ENCODE assay signal across 8 cellular contexts in the genomic region with DNA sequence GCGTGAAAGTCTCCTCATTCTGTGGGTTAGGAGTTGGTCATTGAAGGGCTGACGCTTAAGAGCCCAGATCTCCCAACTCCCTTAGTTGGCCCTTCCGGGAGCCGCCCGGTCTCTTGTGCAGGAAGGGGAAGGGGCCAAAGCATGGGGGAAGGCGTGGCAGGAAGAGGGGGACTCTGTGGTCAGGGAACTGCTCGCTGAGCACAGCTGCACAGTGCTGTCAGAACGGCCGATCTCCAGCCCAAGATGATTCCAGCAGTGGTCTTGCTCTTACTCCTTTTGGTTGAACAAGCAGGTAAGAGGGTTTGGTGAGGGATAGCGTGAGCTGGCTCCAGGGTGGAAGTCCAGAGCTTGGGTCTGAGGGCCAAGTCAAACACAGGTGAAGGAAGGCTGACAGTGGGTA. TPM values are rescaled to one million over a fixed set of nuclear protein-coding genes. Genes with fewer than 3 reads are reported as not detected.
DNase-seq lines count a peak whose midpoint lies in the region; ATAC-seq and TF ChIP-seq lines count a peak whose summit lies in the region.

Gene FCER1G, plus strand, starts transcription at position 217 of the 400 bp plus-strand sequence. Its CDS starts 27 bp downstream, at position 244.

- H3K27ac ChIP-seq in body of pancreas (peak within 1 kb of the TSS in 1 of 4 donors; percentile 78), transverse colon (peak within 1 kb of the TSS; percentile 41 to 74 (median 48))

- H3K36me3 Mint-ChIP-seq in activated CD4-positive, alpha-beta memory T cell treated with anti-CD3 and anti-CD28 coated beads, Interleukin-2, amount 10 ng/mL, durations not matched to agents 7 days and 5 days (ENCODE audit: low read depth), result peaks cover 45% of the 10 kb centered on the region
- peaks cover 34% of the 10 kb centered on the region for H3K36me3 Mint-ChIP-seq in activated CD4-positive, alpha-beta memory T cell treated with anti-CD3 and anti-CD28 coated beads for 36 hours

- DNase-seq in activated CD4-positive, alpha-beta memory T cell treated with anti-CD3 and anti-CD28 coated beads, Interleukin-2, amount 10 ng/mL, durations not matched to agents 7 days and 5 days, result no peak
- no peak for DNase-seq in activated CD4-positive, alpha-beta memory T cell treated with anti-CD3 and anti-CD28 coated beads for 36 hours
- DNase-seq in body of pancreas (peak in 1 of 4 donors; percentile 70), mesenteric fat pad (ENCODE audit: low spot score) (no peak), transverse colon (peak; percentile 50), LoVo (ENCODE audit: low spot score) (no peak), NCI-H345 (lab: John Stamatoyannopoulos, UW) (no peak)

- H3K4me1 ChIP-seq in body of pancreas (no peaks in the 10 kb centered on the region), transverse colon (peaks cover 0 to 3% (median 1%) of the 10 kb centered on the region in 4 donors)

- no peak within 1 kb of the TSS for H3K4me3 Mint-ChIP-seq in activated CD4-positive, alpha-beta memory T cell treated with anti-CD3 and anti-CD28 coated beads, Interleukin-2, amount 10 ng/mL, durations not matched to agents 7 days and 5 days
- no peak within 1 kb of the TSS for H3K4me3 Mint-ChIP-seq in activated CD4-positive, alpha-beta memory T cell treated with anti-CD3 and anti-CD28 coated beads for 36 hours

- in situ Hi-C loops in transverse colon (cut with MboI; ENCODE audit: low pct_ligation_motif_present in 1 of 4, low pct_unique_long_range_greater_than_20kb in 1 of 4, low sequenced_read_pairs in 3 of 4), result loop anchor here in 1 of 4 donors (25.0 kb wide), 1 partner anchor 172 kb away; no protein-coding TSS in a partner anchor

- intact Hi-C loops in activated CD4-positive, alpha-beta memory T cell treated with anti-CD3 and anti-CD28 coated beads for 36 hours (cut with micrococcal nuclease), result no loop called here
- intact Hi-C loops in body of pancreas (cut with DNase I) (no loop called here), transverse colon (cut with DNase I; ENCODE audit: low total_unique reads) (no loop called here)

- H3K9me3 ChIP-seq in body of pancreas, result no peaks in the 10 kb centered on the region
- H3K9me3 ChIP-seq in transverse colon, result no peaks in the 10 kb centered on the region

- TF ChIP-seq EP300 in transverse colon (IDR thresholded peaks at IDR 0.05; ENCODE audit: low read depth), result no peak

- POLR2A ChIA-PET in activated CD4-positive, alpha-beta memory T cell treated with anti-CD3 and anti-CD28 coated beads, Interleukin-2, amount 10 ng/mL, durations not matched to agents 7 days and 5 days (lab: Charles Lee), result interaction anchor here (3.1 to 5.2 kb wide), 2 partner anchors 9 to 13 kb away, joined by 11 to 44 read pairs; partner anchors contain the start of gene NDUFS2
- POLR2A ChIA-PET in activated CD4-positive, alpha-beta memory T cell treated with anti-CD3 and anti-CD28 coated beads for 36 hours (lab: Charles Lee), result interaction anchor here (2.6 kb wide), 1 partner anchor 13 kb away, joined by 11 read pairs; the partner anchor contains the start of gene NDUFS2

- ATAC-seq in body of pancreas, result no peak
- no peak for ATAC-seq in GM18505 (IDR thresholded peaks at IDR 0.05; ENCODE audit: unreplicated experiment)

- no peaks in the 10 kb centered on the region for H3K27me3 ChIP-seq in body of pancreas
- no peaks in the 10 kb centered on the region for H3K27me3 ChIP-seq in transverse colon

- H3K9me3 Mint-ChIP-seq in activated CD4-positive, alpha-beta memory T cell treated with anti-CD3 and anti-CD28 coated beads, Interleukin-2, amount 10 ng/mL, durations not matched to agents 7 days and 5 days, result no peaks in the 10 kb centered on the region
- no peaks in the 10 kb centered on the region for H3K9me3 Mint-ChIP-seq in activated CD4-positive, alpha-beta memory T cell treated with anti-CD3 and anti-CD28 coated beads for 36 hours

- peaks cover 8 to 40% of the 10 kb centered on the region in 2 donors for H3K36me3 ChIP-seq in body of pancreas (replicated peaks in 1 of 2; ENCODE audit: insufficient read depth in 1 of 2, low read depth in 2 of 2)
- H3K36me3 ChIP-seq in transverse colon, result peaks cover 0 to 46% (median 23%) of the 10 kb centered on the region in 4 donors

- 60 to 85% methylated on average over 10 of the region's 10 CpGs for whole genome bisulfite sequencing in body of pancreas, 2 donors
- 67 to 83% methylated on average over 6 to 10 of the region's 10 CpGs for WGBS in transverse colon (ENCODE audit: low coverage in 1 of 2), 2 donors

- TF ChIP-seq POLR2A in body of pancreas (IDR thresholded peaks at IDR 0.05) (peak in 2 of 3 donors; percentile 26 to 70), transverse colon (IDR thresholded peaks at IDR 0.05) (peak; percentile 50), GM18505 (IDR thresholded peaks at IDR 0.05; ENCODE audit: borderline replicate concordance, extremely low read depth, insufficient read depth, insufficient read length) (no peak)

- CTCF ChIA-PET in activated CD4-positive, alpha-beta memory T cell treated with anti-CD3 and anti-CD28 coated beads, Interleukin-2, amount 10 ng/mL, durations not matched to agents 7 days and 5 days (lab: Charles Lee), result interaction anchor here (3.2 kb wide), 1 partner anchor 11 kb away, joined by 30 read pairs; the partner anchor contains the start of gene TOMM40L
- CTCF ChIA-PET in activated CD4-positive, alpha-beta memory T cell treated with anti-CD3 and anti-CD28 coated beads for 36 hours (lab: Charles Lee), result interaction anchor here (1.2 to 1.3 kb wide), 2 partner anchors 10 to 76 kb away, joined by 3 to 4 read pairs; partner anchors contain the start of gene TOMM40L

- H3K4me1 Mint-ChIP-seq in activated CD4-positive, alpha-beta memory T cell treated with anti-CD3 and anti-CD28 coated beads, Interleukin-2, amount 10 ng/mL, durations not matched to agents 7 days and 5 days, result peaks cover 39% of the 10 kb centered on the region
- H3K4me1 Mint-ChIP-seq in activated CD4-positive, alpha-beta memory T cell treated with anti-CD3 and anti-CD28 coated beads for 36 hours (ENCODE audit: low read depth), result peaks cover 28% of the 10 kb centered on the region

- no peak for TF ChIP-seq CTCF in body of pancreas (IDR thresholded peaks at IDR 0.05)
- TF ChIP-seq CTCF in transverse colon (IDR thresholded peaks at IDR 0.05), result no peak

- H3K27me3 Mint-ChIP-seq in activated CD4-positive, alpha-beta memory T cell treated with anti-CD3 and anti-CD28 coated beads, Interleukin-2, amount 10 ng/mL, durations not matched to agents 7 days and 5 days, result no peaks in the 10 kb centered on the region
- H3K27me3 Mint-ChIP-seq in activated CD4-positive, alpha-beta memory T cell treated with anti-CD3 and anti-CD28 coated beads for 36 hours, result no peaks in the 10 kb centered on the region

- H3K27ac Mint-ChIP-seq in activated CD4-positive, alpha-beta memory T cell treated with anti-CD3 and anti-CD28 coated beads, Interleukin-2, amount 10 ng/mL, durations not matched to agents 7 days and 5 days, result peak within 1 kb of the TSS; percentile 31
- H3K27ac Mint-ChIP-seq in activated CD4-positive, alpha-beta memory T cell treated with anti-CD3 and anti-CD28 coated beads for 36 hours, result no peak within 1 kb of the TSS

- H3K4me3 ChIP-seq in body of pancreas, result no peak within 1 kb of the TSS
- peak within 1 kb of the TSS in 2 of 4 donors; percentile 4 to 36 for H3K4me3 ChIP-seq in transverse colon

RNA-seq across cellular contexts. Expression of gene FCER1G, which starts in this region (rescaled TPM):
- total RNA-seq in activated CD4-positive, alpha-beta memory T cell treated with anti-CD3 and anti-CD28 coated beads, Interleukin-2, amount 10 ng/mL, durations not matched to agents 7 days and 5 days, result 1 to 10 TPM; 1.1 to 1.3 TPM
- total RNA-seq in activated CD4-positive, alpha-beta memory T cell treated with anti-CD3 and anti-CD28 coated beads for 36 hours, result 1 to 10 TPM in 1 of 2 experiments, under 1 TPM in 1; 0.99 to 2.0 TPM
- total RNA-seq in body of pancreas (10 to 100 TPM; 27.0 to 42.0 TPM), mesenteric fat pad (176 TPM), transverse colon (100 to 1,000 TPM in 1 of 4 donors, 10 to 100 TPM in 3; 20.9 to 194 (median 49.2) TPM)

Comparison
In these comparisons a context has a peak if more than half of its experiments do, and no peak if none do; other contexts are left out.
1. RNA of gene FCER1G (total RNA-seq): 176 TPM in mesenteric fat pad (single experiment), 20.9 to 194 TPM in transverse colon and 27.0 to 42.0 TPM in body of pancreas; 0.99 to 2.0 TPM in activated CD4-positive, alpha-beta memory T cell treated with anti-CD3 and anti-CD28 coated beads for 36 hours and 1.1 to 1.3 TPM in activated CD4-positive, alpha-beta memory T cell treated with anti-CD3 and anti-CD28 coated beads, Interleukin-2, amount 10 ng/mL, durations not matched to agents 7 days and 5 days; every median in the first group is over 4 times any median in the second.